25 cellular contexts compared by ENCODE assay signal in genomic region chr11:120690406-120690805, GRCh38.
"Had no signal": no experiment of that assay in that cellular context is flagged by ENCODE, and none has a peak within 500 bp of the region (broad histone marks: within the 10 kb centered on the region; RNA-seq: fewer than 3 reads in every experiment).

No MANE protein-coding gene starts in this region.

- H3K9me3 Mint-ChIP-seq: dendritic cell treated with granulocyte-macrophage colony-stimulating factor and Interleukin-4, amounts not matched to agents 40 ng/mL and 50 ng/mL, for 4 days; effector memory CD8-positive, alpha-beta T cell; endodermal cell had no signal

- H3K36me3 ChIP-seq: colonic mucosa, esophagus muscularis mucosa, esophagus squamous epithelium, gastrocnemius medialis, gastroesophageal sphincter, heart left ventricle, heart right ventricle had no signal

- H3K27ac ChIP-seq: colonic mucosa, coronary artery, dorsolateral prefrontal cortex, epithelial cell of prostate, esophagus muscularis mucosa, esophagus squamous epithelium, foreskin keratinocyte, gastrocnemius medialis, gastroesophageal sphincter, heart left ventricle, heart right ventricle had no signal

- DNase-seq: colonic mucosa; cortex of kidney; dermis blood vessel endothelial cell; dorsolateral prefrontal cortex; effector CD4-positive, alpha-beta T cell; effector CD8-positive, alpha-beta T cell; effector memory CD4-positive, alpha-beta T cell; effector memory CD8-positive, alpha-beta T cell; endodermal cell; erythroblast; esophagus squamous epithelium; foreskin fibroblast; foreskin keratinocyte; foreskin melanocyte; gastrocnemius medialis; glutamatergic neuron; head of caudate nucleus; heart left ventricle; heart right ventricle had no signal

- H3K4me3 Mint-ChIP-seq: dendritic cell treated with granulocyte-macrophage colony-stimulating factor and Interleukin-4, amounts not matched to agents 40 ng/mL and 50 ng/mL, for 4 days; effector memory CD8-positive, alpha-beta T cell; endodermal cell had no signal

- H3K9me3 ChIP-seq: colonic mucosa, esophagus muscularis mucosa, esophagus squamous epithelium, gastrocnemius medialis, gastroesophageal sphincter, heart left ventricle, heart right ventricle had no signal

- H3K4me1 ChIP-seq: colonic mucosa, esophagus muscularis mucosa, esophagus squamous epithelium, foreskin keratinocyte, gastrocnemius medialis, gastroesophageal sphincter, heart left ventricle, heart right ventricle had no signal

- H3K27ac Mint-ChIP-seq: dendritic cell treated with granulocyte-macrophage colony-stimulating factor and Interleukin-4, amounts not matched to agents 40 ng/mL and 50 ng/mL, for 4 days; effector memory CD8-positive, alpha-beta T cell; endodermal cell had no signal

- H3K4me3 ChIP-seq: colonic mucosa, coronary artery, dorsolateral prefrontal cortex, esophagus muscularis mucosa, esophagus squamous epithelium, gastrocnemius medialis, gastroesophageal sphincter, heart left ventricle, heart right ventricle had no signal

- ATAC-seq: effector memory CD8-positive, alpha-beta T cell; esophagus mucosa; foreskin keratinocyte; gastrocnemius medialis; gastroesophageal sphincter; heart left ventricle; heart right ventricle had no signal

- H3K27me3 ChIP-seq: colonic mucosa, dorsolateral prefrontal cortex, gastrocnemius medialis had no signal
